ENCODE assay signal across 9 cellular contexts in genomic region chr1:223727541-223727940, GRCh38. TPM values are rescaled to one million over a fixed set of nuclear protein-coding genes. Genes with fewer than 3 reads are reported as not detected.
DNase-seq lines count a peak whose midpoint lies in the region; ATAC-seq and TF ChIP-seq lines count a peak whose summit lies in the region.
"Had no signal": no experiment of that assay in that cellular context is flagged by ENCODE, and none has a peak within 500 bp of the region (broad histone marks: within the 10 kb centered on the region; RNA-seq: fewer than 3 reads in every experiment).

No MANE protein-coding gene starts in this region.

- 85 to 87% methylated on average over 4 of the region's 4 CpGs for WGBS in heart right ventricle, 2 donors

- H3K4me1 Mint-ChIP-seq in chondrocyte (ENCODE audit: low read depth), result peaks cover 74% of the 10 kb centered on the region
- peaks cover 33 to 79% (median 74%) of the 10 kb centered on the region in 4 donors for H3K4me1 Mint-ChIP-seq in naive thymus-derived CD8-positive, alpha-beta T cell

- H3K36me3 Mint-ChIP-seq in chondrocyte (ENCODE audit: low read depth), result peaks cover 9% of the 10 kb centered on the region
- H3K36me3 Mint-ChIP-seq in naive thymus-derived CD8-positive, alpha-beta T cell, result peaks cover 0 to 44% (median 15%) of the 10 kb centered on the region in 3 donors

- no peak for DNase-seq in heart right ventricle
- DNase-seq in cardiac septum (ENCODE audit: low spot score), result no peak
- no peak for DNase-seq in chondrocyte (ENCODE audit: low spot score)
- no peak for DNase-seq in naive thymus-derived CD8-positive, alpha-beta T cell
- DNase-seq in DMS79 treated with DMSO at 0.1 percent for 48 hours (lab: John Stamatoyannopoulos, UW), result no peak
- no peak for DNase-seq in pons (ENCODE audit: low spot score)
- DNase-seq in islet precursor cell, result no peak
- DNase-seq in NCI-H446 treated with DMSO at 0.1 percent for 48 hours (lab: John Stamatoyannopoulos, UW), result no peak

- H3K4me1 ChIP-seq in heart right ventricle, result peaks cover 20 to 93% (median 67%) of the 10 kb centered on the region in 9 donors

- H3K9me3 ChIP-seq in heart right ventricle, result no peaks in the 10 kb centered on the region

- POLR2A ChIA-PET in naive thymus-derived CD8-positive, alpha-beta T cell (lab: Charles Lee), result interaction anchor here (1.4 to 1.9 kb wide), 2 partner anchors 11 to 16 kb away, joined by 4 to 6 read pairs; partner anchors contain the start of gene CAPN2

- H3K27me3 Mint-ChIP-seq in chondrocyte (ENCODE audit: low read depth), result no peaks in the 10 kb centered on the region
- no peaks in the 10 kb centered on the region for H3K27me3 Mint-ChIP-seq in naive thymus-derived CD8-positive, alpha-beta T cell
- H3K27me3 Mint-ChIP-seq: B cell had no signal

- no peaks in the 10 kb centered on the region for H3K9me3 Mint-ChIP-seq in chondrocyte (ENCODE audit: low read depth)
- no peaks in the 10 kb centered on the region for H3K9me3 Mint-ChIP-seq in naive thymus-derived CD8-positive, alpha-beta T cell

- intact Hi-C loops in heart right ventricle (cut with DNase I), result no loop called here
- intact Hi-C loops in cardiac septum (cut with DNase I), result no loop called here

- H3K4me3 Mint-ChIP-seq in chondrocyte (ENCODE audit: unreplicated experiment), result no peak overlapping the region
- peak overlapping the region in 3 of 10 donors; percentile 16 to 83 (median 78) for H3K4me3 Mint-ChIP-seq in naive thymus-derived CD8-positive, alpha-beta T cell

- no peak for ATAC-seq in heart right ventricle
- ATAC-seq in naive thymus-derived CD8-positive, alpha-beta T cell, result no peak

- no peak overlapping the region for H3K4me3 ChIP-seq in heart right ventricle

- no peaks in the 10 kb centered on the region for H3K27me3 ChIP-seq in heart right ventricle

- peak overlapping the region in 8 of 10 donors; percentile 62 to 85 (median 80) for H3K27ac ChIP-seq in heart right ventricle

- peak overlapping the region; percentile 84 for H3K27ac Mint-ChIP-seq in chondrocyte (ENCODE audit: unreplicated experiment)
- peak overlapping the region in 7 of 10 donors; percentile 29 to 95 (median 83) for H3K27ac Mint-ChIP-seq in naive thymus-derived CD8-positive, alpha-beta T cell

- TF ChIP-seq CTCF in heart right ventricle (IDR thresholded peaks at IDR 0.05) (no peak), chondrocyte (IDR thresholded peaks at IDR 0.05) (no peak)

- peaks cover 0 to 50% (median 13%) of the 10 kb centered on the region in 9 donors for H3K36me3 ChIP-seq in heart right ventricle

RNA-seq across cellular contexts. Expression of gene CAPN2, which starts 15.2 kb away (rescaled TPM):
- total RNA-seq in heart right ventricle (100 to 1,000 TPM in 1 of 10 donors, 10 to 100 TPM in 9; 65.6 to 104 (median 77.6) TPM), cardiac septum (80.0 TPM), chondrocyte (202 to 241 TPM (median 238 TPM) in 3 replicates)
- polyA plus RNA-seq in heart right ventricle, result 100 to 1,000 TPM in 1 of 2 donors, 10 to 100 TPM in 1; 62.4 to 107 TPM
- 10 to 100 TPM; 70.0 to 72.2 TPM for total RNA-seq in naive thymus-derived CD8-positive, alpha-beta T cell
- 100 to 1,000 TPM in 1 of 3 donors, 10 to 100 TPM in 2; 68.6 to 101 (median 83.7) TPM for polyA plus RNA-seq in naive thymus-derived CD8-positive, alpha-beta T cell
